In the genomic region with DNA sequence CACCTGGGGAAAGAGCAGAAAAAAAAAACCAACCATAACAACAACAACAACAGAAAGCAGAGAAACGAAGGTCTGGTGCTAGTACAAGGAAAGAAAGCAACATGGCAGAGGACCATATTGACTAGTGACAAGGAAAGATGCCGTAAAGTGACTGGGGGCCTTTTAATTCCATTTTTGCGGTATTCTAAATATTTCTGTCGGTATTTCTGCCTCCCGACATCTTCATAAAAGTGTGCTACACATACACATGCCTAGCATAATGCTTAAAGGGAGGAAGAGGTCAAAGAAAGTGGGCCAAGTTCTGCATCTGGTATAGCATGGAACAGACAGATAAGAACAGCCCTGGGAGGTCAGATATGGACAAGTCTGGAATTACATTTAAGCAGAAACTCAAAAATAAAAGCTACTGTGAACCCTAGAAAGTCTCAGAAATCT, we compare ENCODE assay signal across 30 cellular contexts. TPM values are rescaled to one million over a fixed set of nuclear protein-coding genes. Genes with fewer than 3 reads are reported as not detected.
"Had no signal": no experiment of that assay in that cellular context is flagged by ENCODE, and none has a peak within 500 bp of the region (broad histone marks: within the 10 kb centered on the region; RNA-seq: fewer than 3 reads in every experiment).

No MANE protein-coding gene starts in this region.

- H3K4me2 ChIP-seq: neural progenitor cell, smooth muscle cell had no signal

- H3K4me3 ChIP-seq: esophagus squamous epithelium, heart right ventricle, left lung, neural progenitor cell, prostate gland, right atrium auricular region, smooth muscle cell, suprapubic skin, transverse colon, upper lobe of right lung, uterus had no signal

- H3K9ac ChIP-seq: neural progenitor cell had no signal

- H3K27ac Mint-ChIP-seq: naive thymus-derived CD4-positive, alpha-beta T cell; nephron; neural progenitor cell; stimulated activated naive CD8-positive, alpha-beta T cell treated with anti-CD3 and anti-CD28 coated beads, Interleukin-15, amount 100 ng/mL, for 72 hours had no signal

- H3K27me3 Mint-ChIP-seq: stimulated activated naive CD8-positive, alpha-beta T cell treated with anti-CD3 and anti-CD28 coated beads, Interleukin-15, amount 100 ng/mL, for 72 hours had no signal

- H3K36me3 ChIP-seq: esophagus squamous epithelium, heart right ventricle, left lung, neural progenitor cell, prostate gland, right atrium auricular region, suprapubic skin, transverse colon, upper lobe of right lung, uterus had no signal

- H3K9me3 ChIP-seq: esophagus squamous epithelium, heart right ventricle, left lung, prostate gland, right atrium auricular region, suprapubic skin, transverse colon, upper lobe of right lung, uterus had no signal

- H3K27ac ChIP-seq: esophagus squamous epithelium, heart right ventricle, left lung, neural progenitor cell, prostate gland, right atrium auricular region, suprapubic skin, transverse colon, upper lobe of right lung, uterus had no signal

- H3K4me3 Mint-ChIP-seq: naive thymus-derived CD4-positive, alpha-beta T cell; nephron; neural progenitor cell; stimulated activated naive CD8-positive, alpha-beta T cell treated with anti-CD3 and anti-CD28 coated beads, Interleukin-15, amount 100 ng/mL, for 72 hours had no signal

- H3K36me3 Mint-ChIP-seq: neural progenitor cell had no signal

- DNase-seq: dermis blood vessel endothelial cell; effector memory CD4-positive, alpha-beta T cell; esophagus squamous epithelium; foreskin melanocyte; glutamatergic neuron; heart right ventricle; hippocampal formation; left cardiac atrium; left lung; mesendoderm; midbrain; naive thymus-derived CD4-positive, alpha-beta T cell; nucleus accumbens; stimulated activated CD4-positive, alpha-beta T cell treated with anti-CD3 and anti-CD28 coated beads, Interleukin-12 subunit alpha, Interleukin-12 subunit beta, amount 100 ng/mL, for 4 hours; stimulated activated CD4-positive, alpha-beta T cell treated with anti-CD3 and anti-CD28 coated beads, Interleukin-1b, Interleukin-23, amount 100 ng/mL, for 48 hours; stimulated activated CD4-positive, alpha-beta T cell treated with anti-CD3 and anti-CD28 coated beads, Interleukin-4, amount 100 ng/mL, for 1 hour; stimulated activated CD8-positive, alpha-beta memory T cell treated with anti-CD3 and anti-CD28 coated beads, Interleukin-4, amount 100 ng/mL, for 48 hours; stimulated activated naive CD4-positive, alpha-beta T cell; stimulated activated naive CD8-positive, alpha-beta T cell treated with anti-CD3 and anti-CD28 coated beads, Interleukin-15, amount 100 ng/mL, for 72 hours; transverse colon; upper lobe of right lung; uterus had no signal

- H2AFZ ChIP-seq: neural progenitor cell had no signal

- H3K4me1 Mint-ChIP-seq: naive thymus-derived CD4-positive, alpha-beta T cell; nephron; neural progenitor cell; stimulated activated naive CD8-positive, alpha-beta T cell treated with anti-CD3 and anti-CD28 coated beads, Interleukin-15, amount 100 ng/mL, for 72 hours had no signal

- H3K27me3 ChIP-seq: esophagus squamous epithelium, left lung, right atrium auricular region, suprapubic skin, transverse colon, uterus had no signal

- H3K9me3 Mint-ChIP-seq: naive thymus-derived CD4-positive, alpha-beta T cell; nephron; neural progenitor cell; stimulated activated naive CD8-positive, alpha-beta T cell treated with anti-CD3 and anti-CD28 coated beads, Interleukin-15, amount 100 ng/mL, for 72 hours had no signal

- H3K4me1 ChIP-seq: esophagus squamous epithelium, heart right ventricle, left lung, neural progenitor cell, prostate gland, right atrium auricular region, suprapubic skin, transverse colon, upper lobe of right lung, uterus had no signal

RNA-seq across cellular contexts. Expression of gene RNF43, which starts 19.5 kb away (rescaled TPM):
- total RNA-seq: dermis blood vessel endothelial cell, endothelial cell of umbilical vein, osteocyte had no signal
- polyA plus RNA-seq: endothelial cell of umbilical vein had no signal

RNA-seq across cellular contexts. Expression of gene HSF5, which starts 51.4 kb away (rescaled TPM):
- total RNA-seq: endothelial cell of umbilical vein, osteocyte, smooth muscle cell, suprapubic skin had no signal
- polyA plus RNA-seq: heart right ventricle, smooth muscle cell had no signal
